9 cellular contexts compared by ENCODE assay signal in the genomic region with DNA sequence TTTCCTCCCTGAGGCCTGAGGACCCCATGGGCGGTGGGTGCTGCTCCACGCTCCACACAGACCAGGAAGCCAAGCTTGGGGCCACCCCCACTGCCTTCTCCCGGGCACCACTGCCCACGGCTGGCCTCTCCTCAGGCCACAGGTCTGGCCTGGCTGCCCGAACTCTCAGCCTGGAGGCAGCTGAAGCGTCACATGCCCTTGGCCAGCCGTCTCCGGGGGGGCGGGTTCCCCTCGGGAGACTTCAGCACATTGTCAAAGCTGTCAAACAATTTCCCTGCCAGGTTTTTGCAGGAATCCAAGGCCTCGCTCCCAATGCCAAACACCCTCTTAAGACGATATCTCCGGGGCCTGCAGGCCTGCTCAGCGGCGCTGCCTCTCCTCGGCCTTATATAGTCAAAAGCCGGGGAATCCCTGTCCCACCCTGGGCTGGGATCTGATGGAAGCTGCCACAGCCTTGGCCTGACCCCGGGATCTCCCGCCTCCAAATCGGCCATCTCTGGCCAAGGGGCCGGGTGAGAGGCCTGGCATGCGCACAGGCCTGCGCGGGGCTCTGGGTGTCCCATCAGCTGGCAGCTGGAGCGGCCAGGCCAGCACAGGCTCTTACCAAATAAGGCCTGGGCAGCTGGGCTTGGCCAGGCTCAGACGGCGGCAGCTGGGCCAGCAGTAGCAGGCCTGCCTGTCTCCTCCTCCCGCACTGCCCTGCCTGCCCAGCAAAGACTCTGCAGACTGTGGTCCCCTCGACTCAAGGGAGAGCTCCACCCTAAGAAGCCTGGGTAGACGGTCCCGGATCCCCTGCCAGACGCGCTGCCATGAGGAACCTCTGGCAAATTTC. TPM values are rescaled to one million over a fixed set of nuclear protein-coding genes. Genes with fewer than 3 reads are reported as not detected.
A peak's percentile ranks its signal among the peaks of the same experiment; 100 is the strongest.
DNase-seq lines count a peak whose midpoint lies in the region; ATAC-seq and TF ChIP-seq lines count a peak whose summit lies in the region.
"Had no signal": no experiment of that assay in that cellular context is flagged by ENCODE, and none has a peak within 500 bp of the region (broad histone marks: within the 10 kb centered on the region; RNA-seq: fewer than 3 reads in every experiment).

No MANE protein-coding gene starts in this region.

- no peak for TF ChIP-seq CTCF in AG04450 (IDR thresholded peaks at IDR 0.05; ENCODE audit: low read depth, low read length)
- TF ChIP-seq CTCF in foreskin fibroblast (IDR thresholded peaks at IDR 0.05; ENCODE audit: low read depth, low read length), result no peak
- no peak for TF ChIP-seq CTCF in nephron (IDR thresholded peaks at IDR 0.05; ENCODE audit: unreplicated experiment in 3 of 3)

- H3K4me1 Mint-ChIP-seq in nephron, result peaks cover 38% of the 10 kb centered on the region

- H3K27ac ChIP-seq in AG04450 (ENCODE audit: low read depth, low read length), result peak overlapping the region; percentile 61

- H3K27me3 Mint-ChIP-seq in nephron (ENCODE audit: low read depth), result peaks cover 17% of the 10 kb centered on the region

- no peak overlapping the region for H3K4me3 Mint-ChIP-seq in nephron

- ATAC-seq in HG02973 (IDR thresholded peaks at IDR 0.05; ENCODE audit: unreplicated experiment) (no peak), HG02885 (IDR thresholded peaks at IDR 0.05; ENCODE audit: poor library complexity, unreplicated experiment) (no peak)

- H3K36me3 Mint-ChIP-seq in nephron (ENCODE audit: low read depth), result no peaks in the 10 kb centered on the region

- H3K4me3 ChIP-seq in AG04450 (ENCODE audit: low read depth, low read length) (no peak overlapping the region), foreskin fibroblast (ENCODE audit: low read depth in 1 of 2, low read length in 2 of 2) (no peak overlapping the region)

- peak overlapping the region; percentile 69 to 85 (median 79) for H3K27ac Mint-ChIP-seq in nephron

- H3K27me3 ChIP-seq in AG04450 (ENCODE audit: control insufficient read depth, insufficient read depth, low read length), result peaks cover 7% of the 10 kb centered on the region

- POLR2A ChIA-PET in AG04450 (lab: Yijun Ruan, JAX) (no interaction called here), HEK293T (lab: Yijun Ruan, JAX) (no interaction called here)

- DNase-seq in AG04450 (ENCODE audit: low read depth, low spot score) (peak; percentile 60), NCI-H524 treated with DMSO at 0.1 percent for 48 hours (lab: John Stamatoyannopoulos, UW) (peak; percentile 23), foreskin fibroblast (peak; percentile 49 to 81), HEK293T (ENCODE audit: extremely low spot score) (no peak), cerebellar nuclear complex (lab: John Stamatoyannopoulos, UW) (no peak)
- DNase-seq: SIG-M5 had no signal

- peaks cover 27% of the 10 kb centered on the region for H3K9me3 ChIP-seq in AG04450 (ENCODE audit: control insufficient read depth, insufficient read depth, low read length)

- peaks cover 11% of the 10 kb centered on the region for H3K9me3 Mint-ChIP-seq in nephron

- CTCF ChIA-PET in AG04450 (lab: Charles Lee), result interaction anchor here (1.6 kb wide), 1 partner anchor 59 kb away, joined by 4 read pairs; no protein-coding TSS in a partner anchor
- CTCF ChIA-PET in HEK293T (lab: Yijun Ruan, JAX), result no interaction called here

TF ChIP-seq in HEK293T, 16 proteins besides CTCF, POLR2A, EP300 and RAD21:
- TF ChIP-seq TARDBP (IDR thresholded peaks at IDR 0.05) (no peak), FOXA1 (IDR thresholded peaks at IDR 0.05) (no peak), HDGF (IDR thresholded peaks at IDR 0.05; ENCODE audit: borderline replicate concordance) (no peak), NFRKB (IDR thresholded peaks at IDR 0.05) (no peak), ZNF384 (IDR thresholded peaks at IDR 0.05) (no peak), L3MBTL2 (conservative IDR thresholded peaks at IDR 0.05) (no peak), ARNT (IDR thresholded peaks at IDR 0.05) (no peak), LEF1 (IDR thresholded peaks at IDR 0.05; ENCODE audit: borderline replicate concordance) (no peak), FOXK2 (IDR thresholded peaks at IDR 0.05) (no peak), BHLHE40 (IDR thresholded peaks at IDR 0.05; ENCODE audit: borderline replicate concordance) (no peak), ELF4 (IDR thresholded peaks at IDR 0.05) (no peak), FOXM1 (IDR thresholded peaks at IDR 0.05; ENCODE audit: borderline replicate concordance) (no peak), SP1 (IDR thresholded peaks at IDR 0.05) (no peak), CTBP1 (IDR thresholded peaks at IDR 0.05; ENCODE audit: borderline replicate concordance) (no peak), PKNOX1 (IDR thresholded peaks at IDR 0.05) (no peak), SUZ12 (IDR thresholded peaks at IDR 0.05) (no peak)
TF ChIP-seq in HEK293T: peak in this region for 0.

RNA-seq across cellular contexts. Expression of gene RBM38, which starts 49.7 kb away (rescaled TPM):
- 5.2 and 8.2 TPM in 2 replicates for polyA plus RNA-seq in AG04450 (2011; rRNA removed)
- 3.8 and 4.0 TPM in 2 replicates for polyA minus RNA-seq in AG04450 (2011; rRNA and poly(A)+ RNA removed)

Comparison
In these comparisons a context has a peak if more than half of its experiments do, and no peak if none do; other contexts are left out.
1. DNase-seq: peak in AG04450 (single experiment), NCI-H524 treated with DMSO at 0.1 percent for 48 hours (single experiment) and foreskin fibroblast (2 of 2); none in HEK293T (single experiment) and cerebellar nuclear complex (0 of 2).